ENCODE assay signal across 10 cellular contexts in the genomic region with DNA sequence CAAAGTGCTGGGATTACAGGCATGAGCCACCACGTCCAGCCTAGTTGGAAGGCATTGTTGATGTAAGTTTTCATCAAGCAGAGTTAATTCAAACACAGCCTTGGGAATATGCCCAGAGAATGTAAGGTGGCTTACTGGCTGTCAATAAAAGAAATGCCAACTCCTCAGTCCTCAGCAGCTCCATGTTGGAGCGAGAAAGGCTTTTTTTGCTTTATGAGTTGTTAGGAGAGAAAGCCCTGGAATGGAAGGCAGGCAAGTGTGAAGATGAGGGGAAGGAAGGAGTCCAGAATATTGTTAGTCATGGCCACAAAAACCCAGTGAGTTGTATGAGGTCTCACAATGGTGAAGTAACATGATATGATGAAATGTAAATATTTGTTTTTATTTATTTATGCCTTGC. TPM values are rescaled to one million over a fixed set of nuclear protein-coding genes. Genes with fewer than 3 reads are reported as not detected.
DNase-seq lines count a peak whose midpoint lies in the region; ATAC-seq and TF ChIP-seq lines count a peak whose summit lies in the region.
"Had no signal": no experiment of that assay in that cellular context is flagged by ENCODE, and none has a peak within 500 bp of the region (broad histone marks: within the 10 kb centered on the region; RNA-seq: fewer than 3 reads in every experiment).

No MANE protein-coding gene starts in this region.

- H3K27me3 Mint-ChIP-seq in neural progenitor cell (ENCODE audit: insufficient read depth, low read depth), result peaks cover 3% of the 10 kb centered on the region
- H3K27me3 Mint-ChIP-seq: activated CD8-positive, alpha-beta memory T cell treated with anti-CD3 and anti-CD28 coated beads, Interleukin-2, amount 10 ng/mL, durations not matched to agents 7 days and 5 days; dendritic cell treated with granulocyte-macrophage colony-stimulating factor and Interleukin-4, amounts not matched to agents 40 ng/mL and 50 ng/mL, for 4 days had no signal

- H3K9me3 ChIP-seq in OCI-LY3 (ENCODE audit: insufficient read depth, low read length) (no peaks in the 10 kb centered on the region), esophagus muscularis mucosa (no peaks in the 10 kb centered on the region), prostate gland (no peaks in the 10 kb centered on the region), neural progenitor cell (ENCODE audit: low read depth) (no peaks in the 10 kb centered on the region)

- no peak for ATAC-seq in GM18520 (IDR thresholded peaks at IDR 0.05; ENCODE audit: unreplicated experiment)
- ATAC-seq in GM19397 (IDR thresholded peaks at IDR 0.05; ENCODE audit: unreplicated experiment), result no peak
- ATAC-seq: activated CD8-positive, alpha-beta memory T cell treated with anti-CD3 and anti-CD28 coated beads, Interleukin-2, amount 10 ng/mL, durations not matched to agents 7 days and 5 days had no signal

- no peak overlapping the region for H3K4me3 Mint-ChIP-seq in neural progenitor cell
- H3K4me3 Mint-ChIP-seq: activated CD8-positive, alpha-beta memory T cell treated with anti-CD3 and anti-CD28 coated beads, Interleukin-2, amount 10 ng/mL, durations not matched to agents 7 days and 5 days; dendritic cell treated with granulocyte-macrophage colony-stimulating factor and Interleukin-4, amounts not matched to agents 40 ng/mL and 50 ng/mL, for 4 days had no signal

- peak; percentile 37 for DNase-seq in Daoy (ENCODE audit: low read depth)
- peak; percentile 57 for DNase-seq in esophagus muscularis mucosa (ENCODE audit: extremely low spot score)
- peak; percentile 32 for DNase-seq in prostate gland (ENCODE audit: low spot score)
- DNase-seq in neural progenitor cell (ENCODE audit: low spot score), result no peak
- DNase-seq: activated CD8-positive, alpha-beta memory T cell treated with anti-CD3 and anti-CD28 coated beads, Interleukin-2, amount 10 ng/mL, durations not matched to agents 7 days and 5 days had no signal

- no peak overlapping the region for H3K27ac Mint-ChIP-seq in neural progenitor cell
- H3K27ac Mint-ChIP-seq: dendritic cell treated with granulocyte-macrophage colony-stimulating factor and Interleukin-4, amounts not matched to agents 40 ng/mL and 50 ng/mL, for 4 days had no signal

- no peaks in the 10 kb centered on the region for H3K27me3 ChIP-seq in OCI-LY3 (ENCODE audit: low read depth, low read length)
- no peaks in the 10 kb centered on the region for H3K27me3 ChIP-seq in esophagus muscularis mucosa
- no peaks in the 10 kb centered on the region for H3K27me3 ChIP-seq in prostate gland (replicated peaks; ENCODE audit: insufficient read depth)
- no peaks in the 10 kb centered on the region for H3K27me3 ChIP-seq in neural progenitor cell

- no peak for TF ChIP-seq CTCF in OCI-LY3 (IDR thresholded peaks at IDR 0.05; ENCODE audit: low read depth, low read length)
- TF ChIP-seq CTCF in esophagus muscularis mucosa (IDR thresholded peaks at IDR 0.05), result no peak
- TF ChIP-seq CTCF in prostate gland (IDR thresholded peaks at IDR 0.05), result no peak
- no peak for TF ChIP-seq CTCF in neural progenitor cell (IDR thresholded peaks at IDR 0.05)

- H3K79me2 ChIP-seq in OCI-LY3 (ENCODE audit: low read length), result peaks cover 87% of the 10 kb centered on the region
- H3K79me2 ChIP-seq in neural progenitor cell (ENCODE audit: low read depth), result peaks cover 90% of the 10 kb centered on the region

- H3K27ac ChIP-seq in OCI-LY3 (ENCODE audit: low read length) (peak overlapping the region; percentile 97), esophagus muscularis mucosa (replicated peaks in 1 of 4) (peak overlapping the region in 3 of 4 donors; percentile 15 to 38 (median 36)), prostate gland (no peak overlapping the region), neural progenitor cell (no peak overlapping the region)

- TF ChIP-seq POLR2A in esophagus muscularis mucosa (IDR thresholded peaks at IDR 0.05; ENCODE audit: low read depth) (no peak), prostate gland (IDR thresholded peaks at IDR 0.05) (no peak)

- intact Hi-C loops in esophagus muscularis mucosa (cut with DNase I), result no loop called here
- intact Hi-C loops in prostate gland (cut with DNase I), result loop anchor here (5.0 kb wide), 1 partner anchor 57 kb away; the partner anchor contains the start of gene MAP4K4

- H3K4me3 ChIP-seq in OCI-LY3 (ENCODE audit: low read length) (peak overlapping the region; percentile 80), esophagus muscularis mucosa (no peak overlapping the region), prostate gland (no peak overlapping the region), neural progenitor cell (no peak overlapping the region)
- H3K4me3 ChIP-seq: skin epidermis had no signal

- H3K36me3 ChIP-seq in OCI-LY3 (replicated peaks; ENCODE audit: low read depth, low read length) (peaks cover 5% of the 10 kb centered on the region), esophagus muscularis mucosa (no peaks in the 10 kb centered on the region), prostate gland (no peaks in the 10 kb centered on the region), neural progenitor cell (peaks cover 4% of the 10 kb centered on the region)

- H3K4me1 ChIP-seq in OCI-LY3 (ENCODE audit: low read length), result peaks cover 79% of the 10 kb centered on the region
- peaks cover 63 to 75% (median 71%) of the 10 kb centered on the region in 4 donors for H3K4me1 ChIP-seq in esophagus muscularis mucosa
- H3K4me1 ChIP-seq in prostate gland (replicated peaks), result peaks cover 5% of the 10 kb centered on the region
- peaks cover 38% of the 10 kb centered on the region for H3K4me1 ChIP-seq in neural progenitor cell

- no peaks in the 10 kb centered on the region for H3F3A ChIP-seq in neural progenitor cell (ENCODE audit: low read depth)

- H3K4me2 ChIP-seq in OCI-LY3 (ENCODE audit: low read length), result peak overlapping the region; percentile 87
- no peak overlapping the region for H3K4me2 ChIP-seq in neural progenitor cell

- H3K4me1 Mint-ChIP-seq in neural progenitor cell, result peaks cover 46% of the 10 kb centered on the region

- no peak overlapping the region for H2AFZ ChIP-seq in OCI-LY3 (ENCODE audit: low read depth, low read length)
- no peak overlapping the region for H2AFZ ChIP-seq in neural progenitor cell (replicated peaks)

- H3K36me3 Mint-ChIP-seq in neural progenitor cell, result peaks cover 22% of the 10 kb centered on the region

- no peak for TF ChIP-seq EP300 in esophagus muscularis mucosa (IDR thresholded peaks at IDR 0.05)

- H3K9me3 Mint-ChIP-seq in neural progenitor cell, result peaks cover 17% of the 10 kb centered on the region
- H3K9me3 Mint-ChIP-seq: dendritic cell treated with granulocyte-macrophage colony-stimulating factor and Interleukin-4, amounts not matched to agents 40 ng/mL and 50 ng/mL, for 4 days had no signal

- H4K20me1 ChIP-seq in OCI-LY3 (ENCODE audit: insufficient read depth, low read length) (peaks cover 53% of the 10 kb centered on the region), neural progenitor cell (ENCODE audit: low read depth) (peaks cover 60% of the 10 kb centered on the region)

- H3K9ac ChIP-seq in OCI-LY3 (ENCODE audit: low read length), result peak overlapping the region; percentile 85
- H3K9ac ChIP-seq in neural progenitor cell, result no peak overlapping the region

- WGBS in esophagus muscularis mucosa, result 43% methylated on average over 2 of the region's 2 CpGs
- WGBS in prostate gland, result 40% methylated on average over 2 of the region's 2 CpGs

RNA-seq across cellular contexts. Expression of gene MAP4K4, which starts 57.1 kb away (rescaled TPM):
- total RNA-seq in Daoy (2014; rRNA removed; shearing (Covaris generic)), result 56.9 and 78.3 TPM in 2 replicates
- 10 to 100 TPM; 37.8 to 59.0 (median 51.7) TPM for total RNA-seq in esophagus muscularis mucosa
- total RNA-seq in prostate gland, result 100 to 1,000 TPM in 1 of 2 donors, 10 to 100 TPM in 1; 23.6 to 107 TPM
- 91.9 and 99.2 TPM in 2 replicates for total RNA-seq in neural progenitor cell (ENCODE audit: low replicate concordance)

Comparison
In these comparisons a context has a peak if more than half of its experiments do, and no peak if none do; other contexts are left out.
1. H3K27ac ChIP-seq: peak in OCI-LY3 (single experiment) and esophagus muscularis mucosa (3 of 4); none in prostate gland (0 of 2) and neural progenitor cell (single experiment).